ENCODE assay signal across 7 cellular contexts in the genomic region with DNA sequence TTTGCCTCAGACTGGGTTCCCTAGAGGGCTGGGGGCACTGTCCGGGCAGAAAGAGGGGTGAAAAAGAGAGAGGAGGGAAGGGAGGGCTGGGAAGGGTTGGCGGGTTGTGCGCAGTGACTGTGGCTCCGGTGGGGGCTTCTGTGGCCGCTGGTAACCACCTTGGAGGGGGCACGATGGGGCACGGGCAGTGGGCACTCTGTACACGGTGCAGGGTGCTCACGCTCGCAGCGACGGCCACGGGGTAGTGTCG. TPM values are rescaled to one million over a fixed set of nuclear protein-coding genes. Genes with fewer than 3 reads are reported as not detected.
DNase-seq lines count a peak whose midpoint lies in the region; ATAC-seq and TF ChIP-seq lines count a peak whose summit lies in the region.

No MANE protein-coding gene starts in this region.

- no TSS peak for BruUV-seq in PC-3 (replicated peaks; lab: Mats Ljungman, UMichigan)

- H3K27me3 ChIP-seq in PC-3 (ENCODE audit: low read length) (no peaks in the 10 kb centered on the region), suprapubic skin (peaks cover 15% of the 10 kb centered on the region)

- DNase-seq in PC-3: no peak
- no peak for DNase-seq in central memory CD8-positive, alpha-beta T cell (ENCODE audit: low spot score in 2 of 2)
- no peak for DNase-seq in memory B cell (ENCODE audit: low spot score in 2 of 2)
- no peak for DNase-seq in suprapubic skin (ENCODE audit: low spot score in 2 of 2)
- no peak for DNase-seq in activated CD4-positive, CD25-positive, alpha-beta regulatory T cell (lab: John Stamatoyannopoulos, UW)

- H3K4me1 ChIP-seq in PC-3 (ENCODE audit: insufficient read depth, low read length) (peaks cover 13% of the 10 kb centered on the region), suprapubic skin (peaks cover 21% of the 10 kb centered on the region)

- H3F3A ChIP-seq in PC-3 (ENCODE audit: low read length, unreplicated experiment): no peaks in the 10 kb centered on the region

- no peak for ATAC-seq in PC-3
- ATAC-seq in central memory CD8-positive, alpha-beta T cell (replicated peaks; ENCODE audit: extremely low read depth, poor library complexity, severe bottlenecking): no peak
- ATAC-seq in memory B cell (ENCODE audit: low read depth): no peak
- no peak for ATAC-seq in GM18519 (IDR thresholded peaks at IDR 0.05; ENCODE audit: low FRiP score, unreplicated experiment)
- no peak for ATAC-seq in GM18511 (IDR thresholded peaks at IDR 0.05; ENCODE audit: unreplicated experiment)

- no peak for TF ChIP-seq EP300 in suprapubic skin (IDR thresholded peaks at IDR 0.05)

- no peaks in the 10 kb centered on the region for H4K20me1 ChIP-seq in PC-3 (ENCODE audit: low read length)

- peaks cover 28% of the 10 kb centered on the region for H3K27me3 Mint-ChIP-seq in central memory CD8-positive, alpha-beta T cell
- peaks cover 16% of the 10 kb centered on the region for H3K27me3 Mint-ChIP-seq in memory B cell

- 6% methylated on average over 7 of the region's 14 CpGs for WGBS in suprapubic skin

- no peaks in the 10 kb centered on the region for H3K9me3 ChIP-seq in PC-3 (ENCODE audit: low read length)
- no peaks in the 10 kb centered on the region for H3K9me3 ChIP-seq in suprapubic skin

- H3K4me3 Mint-ChIP-seq in central memory CD8-positive, alpha-beta T cell: peak overlapping the region; percentile 76
- H3K4me3 Mint-ChIP-seq in memory B cell: peak overlapping the region; percentile 86

- no peak for TF ChIP-seq POLR2A in suprapubic skin (IDR thresholded peaks at IDR 0.05)

- H3K36me3 ChIP-seq in PC-3 (ENCODE audit: low read depth, low read length): no peaks in the 10 kb centered on the region
- no peaks in the 10 kb centered on the region for H3K36me3 ChIP-seq in suprapubic skin

- POLR2A ChIA-PET in PC-3 (lab: Charles Lee; ENCODE audit: unreplicated experiment): no interaction called here

- intact Hi-C loops in PC-3 (cut with micrococcal nuclease): no loop called here

- no peak overlapping the region for H3K9ac ChIP-seq in PC-3 (ENCODE audit: low read length)

- no peak overlapping the region for H3K27ac ChIP-seq in PC-3 (ENCODE audit: low read length)
- H3K27ac ChIP-seq in suprapubic skin: peak overlapping the region; percentile 80

- TF ChIP-seq CTCF in PC-3 (conservative IDR thresholded peaks at IDR 0.05; ENCODE audit: low read depth, low read length): no peak
- no peak for TF ChIP-seq CTCF in suprapubic skin (IDR thresholded peaks at IDR 0.05)

- H3K9me3 Mint-ChIP-seq in central memory CD8-positive, alpha-beta T cell: no peaks in the 10 kb centered on the region
- no peaks in the 10 kb centered on the region for H3K9me3 Mint-ChIP-seq in memory B cell

- peaks cover 19% of the 10 kb centered on the region for H3K4me1 Mint-ChIP-seq in central memory CD8-positive, alpha-beta T cell
- peaks cover 5% of the 10 kb centered on the region for H3K4me1 Mint-ChIP-seq in memory B cell

- peak overlapping the region; percentile 83; the same call in 1 of the 2 replicates for H3K4me2 ChIP-seq in PC-3 (ENCODE audit: low read length)

- CTCF ChIA-PET in PC-3 (lab: Charles Lee): no interaction called here

- H3K4me3 ChIP-seq in PC-3 (ENCODE audit: low read length) (no peak overlapping the region), suprapubic skin (peak overlapping the region; percentile 60)

- no peak overlapping the region for H2AFZ ChIP-seq in PC-3 (ENCODE audit: low read length)

- no peaks in the 10 kb centered on the region for H3K9me2 ChIP-seq in PC-3 (replicated peaks; ENCODE audit: low read length)

- no peaks in the 10 kb centered on the region for H3K36me3 Mint-ChIP-seq in central memory CD8-positive, alpha-beta T cell (ENCODE audit: insufficient read depth)
- no peaks in the 10 kb centered on the region for H3K36me3 Mint-ChIP-seq in memory B cell

- H3K79me2 ChIP-seq in PC-3 (ENCODE audit: low read length): no peaks in the 10 kb centered on the region

- H3K27ac Mint-ChIP-seq in central memory CD8-positive, alpha-beta T cell (ENCODE audit: low read depth): no peak overlapping the region
- H3K27ac Mint-ChIP-seq in memory B cell: no peak overlapping the region

RNA-seq across cellular contexts. Expression of a gene that starts 0.6 kb away (rescaled TPM):
- total RNA-seq in PC-3 (2014; rRNA removed) (0.35 and 1.6 TPM in 2 replicates), suprapubic skin (100 to 1,000 TPM in 3 of 4 donors, 10 to 100 TPM in 1; 34.7 to 215 (median 205) TPM)

RNA-seq across cellular contexts. Expression of a gene that starts 38.8 kb away (rescaled TPM):
- total RNA-seq in PC-3 (2014; rRNA removed) (35.3 and 38.4 TPM in 2 replicates), suprapubic skin (10 to 100 TPM; 27.8 to 66.2 (median 51.0) TPM)

Comparison
In these comparisons a context has a peak if more than half of its experiments do, and no peak if none do; other contexts are left out.
1. RNA of a gene that starts 0.6 kb away (total RNA-seq): 34.7 to 215 TPM in suprapubic skin; 0.35 to 1.6 TPM in PC-3; every median in the first group is over 10 times any median in the second.